In the genomic region with DNA sequence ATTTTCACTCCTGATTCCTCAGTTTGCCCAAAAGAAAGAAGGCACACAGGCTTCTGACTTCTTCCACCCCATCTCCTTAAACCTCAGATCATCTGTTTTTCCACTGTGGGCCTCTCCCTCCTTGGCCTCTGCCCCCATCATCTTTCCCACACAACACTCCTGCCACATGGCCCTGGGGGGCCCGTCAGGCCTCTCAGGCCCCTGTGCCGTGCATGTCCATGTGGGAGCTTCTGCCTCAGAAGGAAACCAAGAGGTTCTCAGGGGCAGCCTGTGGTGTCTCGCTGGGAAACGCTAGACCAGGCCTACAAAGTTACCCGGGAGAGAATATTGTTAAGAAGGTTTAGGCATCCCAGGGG, we compare ENCODE assay signal across 9 cellular contexts. TPM values are rescaled to one million over a fixed set of nuclear protein-coding genes. Genes with fewer than 3 reads are reported as not detected.
DNase-seq lines count a peak whose midpoint lies in the region; ATAC-seq and TF ChIP-seq lines count a peak whose summit lies in the region.
"Had no signal": no experiment of that assay in that cellular context is flagged by ENCODE, and none has a peak within 500 bp of the region (broad histone marks: within the 10 kb centered on the region; RNA-seq: fewer than 3 reads in every experiment).

No MANE protein-coding gene starts in this region.

- TF ChIP-seq CTCF in hepatocyte (IDR thresholded peaks at IDR 0.05; ENCODE audit: poor library complexity) (no peak), vagina (IDR thresholded peaks at IDR 0.05) (no peak)

- H3K9me3 ChIP-seq in hepatocyte (ENCODE audit: low read depth) = no peaks in the 10 kb centered on the region
- H3K9me3 ChIP-seq in vagina = no peaks in the 10 kb centered on the region

- DNase-seq in hepatocyte (ENCODE audit: low spot score) (no peak), iPS-NIHi11 (ENCODE audit: low spot score) (no peak), NK-92 (lab: John Stamatoyannopoulos, UW; ENCODE audit: unreplicated experiment) (no peak), GF-D8 (lab: John Stamatoyannopoulos, UW) (no peak), vagina (ENCODE audit: extremely low spot score in 2 of 2) (no peak)
- DNase-seq: head of caudate nucleus had no signal

- H3K4me1 ChIP-seq in hepatocyte (ENCODE audit: insufficient read depth) (peaks cover 5% of the 10 kb centered on the region), vagina (peaks cover 9% of the 10 kb centered on the region)

- H3K27me3 ChIP-seq in hepatocyte (no peaks in the 10 kb centered on the region), vagina (no peaks in the 10 kb centered on the region)

- no peak for TF ChIP-seq POLR2A in vagina (IDR thresholded peaks at IDR 0.05)

- peak overlapping the region; percentile 65 for H3K4me2 ChIP-seq in hepatocyte

- no peaks in the 10 kb centered on the region for H3K9me2 ChIP-seq in hepatocyte (replicated peaks; ENCODE audit: insufficient read depth)

- 88% methylated on average over 5 of the region's 5 CpGs for WGBS in hepatocyte (ENCODE audit: low lambda C conversion rate, missing lambda C conversion rate)

- H3K27ac ChIP-seq in hepatocyte (peak overlapping the region; percentile 85), vagina (no peak overlapping the region)

- intact Hi-C loops in vagina (cut with DNase I) = no loop called here

- H3K4me3 ChIP-seq in GM08714 (ENCODE audit: low read length) (peak overlapping the region; percentile 77; the same call in 1 of the 2 replicates), hepatocyte (no peak overlapping the region), vagina (no peak overlapping the region)

- ATAC-seq in GM21367 (IDR thresholded peaks at IDR 0.05; ENCODE audit: unreplicated experiment) = peak; percentile 28
- ATAC-seq in HG03460 (IDR thresholded peaks at IDR 0.05; ENCODE audit: unreplicated experiment) = peak; percentile 35

- no peaks in the 10 kb centered on the region for H3K36me3 ChIP-seq in hepatocyte (replicated peaks; ENCODE audit: insufficient read depth, low read depth)
- H3K36me3 ChIP-seq in vagina = no peaks in the 10 kb centered on the region

- H2AFZ ChIP-seq in hepatocyte = no peak overlapping the region

- no peaks in the 10 kb centered on the region for H4K20me1 ChIP-seq in hepatocyte (ENCODE audit: insufficient read depth, poor library complexity, severe bottlenecking)

- no peaks in the 10 kb centered on the region for H3K79me2 ChIP-seq in hepatocyte

RNA-seq across cellular contexts. Expression of a gene that starts 8.0 kb away (rescaled TPM):
- not detected in 2 replicates for total RNA-seq in hepatocyte
- 0.05 and 0.19 TPM in 2 replicates for polyA plus RNA-seq in hepatocyte
- total RNA-seq in vagina = 1.2 TPM

RNA-seq across cellular contexts. Expression of a gene that starts 14.7 kb away (rescaled TPM):
- 24.4 and 29.4 TPM in 2 replicates for total RNA-seq in hepatocyte
- polyA plus RNA-seq in hepatocyte = 10.7 and 12.0 TPM in 2 replicates
- total RNA-seq in vagina = 24.6 TPM

RNA-seq across cellular contexts. Expression of a gene that starts 26.6 kb away (rescaled TPM):
- total RNA-seq in hepatocyte (51.6 and 60.1 TPM in 2 replicates), vagina (60.9 TPM)
- 36.2 and 41.3 TPM in 2 replicates for polyA plus RNA-seq in hepatocyte

RNA-seq across cellular contexts. Expression of a gene that starts 27.0 kb away (rescaled TPM):
- 56.5 and 84.2 TPM in 2 replicates for total RNA-seq in hepatocyte
- polyA plus RNA-seq in hepatocyte = 147 and 148 TPM in 2 replicates
- total RNA-seq in vagina = 95.5 TPM

RNA-seq across cellular contexts. Expression of a gene that starts 33.2 kb away (rescaled TPM):
- total RNA-seq in hepatocyte = 40.1 and 48.2 TPM in 2 replicates
- polyA plus RNA-seq in hepatocyte = 85.0 and 85.9 TPM in 2 replicates
- 24.1 TPM for total RNA-seq in vagina
